Comparison of ENCODE assay signal across 8 cellular contexts in genomic region chr2:131682122-131682944, GRCh38.
DNase-seq lines count a peak whose midpoint lies in the region; ATAC-seq and TF ChIP-seq lines count a peak whose summit lies in the region.

No MANE protein-coding gene starts in this region.

- H3F3A ChIP-seq in neural progenitor cell (ENCODE audit: low read depth): no peaks in the 10 kb centered on the region

- H3K4me2 ChIP-seq in neural progenitor cell: peak overlapping the region; percentile 83

- DNase-seq in DMS79 (lab: John Stamatoyannopoulos, UW): peak; percentile 75
- peak; percentile 75 for DNase-seq in Jurkat, Clone E6-1 (ENCODE audit: low read depth, low spot score)
- DNase-seq in RPMI8226: peak; percentile 95
- DNase-seq in activated gamma-delta T cell (lab: John Stamatoyannopoulos, UW): peak; percentile 35
- peak; percentile 82 to 91 for DNase-seq in foreskin fibroblast
- peak; percentile 89 for DNase-seq in neural progenitor cell (ENCODE audit: low spot score)

- peaks cover 25% of the 10 kb centered on the region for H3K4me1 Mint-ChIP-seq in neural progenitor cell

- peak; percentile 34 for TF ChIP-seq CTCF in foreskin fibroblast (IDR thresholded peaks at IDR 0.05; ENCODE audit: low read depth, low read length)
- peak; percentile 48 for TF ChIP-seq CTCF in neural progenitor cell (IDR thresholded peaks at IDR 0.05)

- no peaks in the 10 kb centered on the region for H3K9me3 Mint-ChIP-seq in neural progenitor cell

- ATAC-seq in GM21619 (IDR thresholded peaks at IDR 0.05; ENCODE audit: unreplicated experiment): peak; percentile 99

- H4K20me1 ChIP-seq in neural progenitor cell (ENCODE audit: low read depth): no peaks in the 10 kb centered on the region

- H3K27ac ChIP-seq in neural progenitor cell (no peak overlapping the region), stomach smooth muscle (ENCODE audit: low read length) (peak overlapping the region; percentile 60)

- peak overlapping the region; percentile 72 for H3K27ac Mint-ChIP-seq in neural progenitor cell

- H2AFZ ChIP-seq in neural progenitor cell (replicated peaks): peak overlapping the region; percentile 85

- H3K4me3 ChIP-seq in Jurkat, Clone E6-1 (ENCODE audit: low read length): peak overlapping the region; percentile 68
- H3K4me3 ChIP-seq in foreskin fibroblast (ENCODE audit: low read depth in 1 of 2, low read length in 2 of 2) (peak overlapping the region; percentile 72 to 81), neural progenitor cell (peak overlapping the region; percentile 67), stomach smooth muscle (ENCODE audit: low read length in 2 of 2) (peak overlapping the region; percentile 83 to 89)

- H3K36me3 Mint-ChIP-seq in neural progenitor cell: peaks cover 13% of the 10 kb centered on the region

- no peaks in the 10 kb centered on the region for H3K9me3 ChIP-seq in neural progenitor cell (ENCODE audit: low read depth)
- H3K9me3 ChIP-seq in stomach smooth muscle (ENCODE audit: control insufficient read depth in 2 of 2, low read length in 2 of 2): no peaks in the 10 kb centered on the region

- H3K27me3 ChIP-seq in neural progenitor cell: no peaks in the 10 kb centered on the region
- H3K27me3 ChIP-seq in stomach smooth muscle (ENCODE audit: control insufficient read depth in 1 of 2, insufficient read depth in 2 of 2, low read length in 2 of 2): no peaks in the 10 kb centered on the region

- no peak overlapping the region for H3K9ac ChIP-seq in neural progenitor cell
- peak overlapping the region; percentile 82 to 87 for H3K9ac ChIP-seq in stomach smooth muscle (ENCODE audit: low read length in 2 of 2)

- peaks cover 12% of the 10 kb centered on the region for H3K79me2 ChIP-seq in neural progenitor cell (ENCODE audit: low read depth)

- H3K27me3 Mint-ChIP-seq in neural progenitor cell (ENCODE audit: insufficient read depth, low read depth): no peaks in the 10 kb centered on the region

- H3K36me3 ChIP-seq in neural progenitor cell (no peaks in the 10 kb centered on the region), stomach smooth muscle (ENCODE audit: control insufficient read depth in 2 of 2, insufficient read depth in 2 of 2, low read length in 2 of 2) (peaks cover 0 to 2% of the 10 kb centered on the region in 2 donors)

- H3K4me3 Mint-ChIP-seq in neural progenitor cell: peak overlapping the region; percentile 96

- peaks cover 7% of the 10 kb centered on the region for H3K4me1 ChIP-seq in neural progenitor cell
- peaks cover 5% of the 10 kb centered on the region for H3K4me1 ChIP-seq in stomach smooth muscle (ENCODE audit: control insufficient read depth, insufficient read depth, low read length)

Comparison
In these comparisons a context has a peak if more than half of its experiments do, and no peak if none do; other contexts are left out.
1. DNase-seq: peak in every context shown above with its lines; median percentile 95 in RPMI8226; 89 in neural progenitor cell; 86 in foreskin fibroblast; 75 in DMS79; 75 in Jurkat, Clone E6-1; 35 in activated gamma-delta T cell.